ENCODE assay signal across 24 cellular contexts in the genomic region with DNA sequence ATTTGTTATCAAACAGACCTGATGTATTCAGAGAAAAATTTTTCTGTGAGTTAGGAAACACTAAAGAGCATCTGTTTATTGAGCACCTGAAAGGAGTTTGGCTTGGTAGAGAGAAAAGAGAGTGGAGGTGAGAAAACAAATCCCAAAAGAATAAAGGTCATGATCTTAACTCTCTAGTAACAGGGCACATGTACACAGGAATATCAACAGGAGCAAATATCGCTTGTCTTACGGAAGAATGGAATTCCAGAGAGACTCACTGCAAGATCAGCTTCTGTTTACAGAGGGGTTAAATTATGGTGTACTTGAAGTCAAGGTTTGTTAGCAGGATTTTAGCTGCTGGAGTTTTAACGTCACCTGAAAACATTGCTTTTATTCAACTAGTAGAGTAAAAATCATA.
"Had no signal": no experiment of that assay in that cellular context is flagged by ENCODE, and none has a peak within 500 bp of the region (broad histone marks: within the 10 kb centered on the region; RNA-seq: fewer than 3 reads in every experiment).

No MANE protein-coding gene starts in this region.

- H3K27me3 ChIP-seq: colonic mucosa, gastrocnemius medialis, pancreas, spleen, testis, transverse colon had no signal

- H3K4me3 ChIP-seq: colonic mucosa, gastrocnemius medialis, pancreas, psoas muscle, spleen, testis, transverse colon had no signal

- H3K36me3 ChIP-seq: colonic mucosa, gastrocnemius medialis, pancreas, spleen, transverse colon had no signal

- ATAC-seq: activated CD8-positive, alpha-beta memory T cell treated with anti-CD3 and anti-CD28 coated beads, Interleukin-2, amount 10 ng/mL, durations not matched to agents 7 days and 5 days; activated CD8-positive, alpha-beta T cell treated with anti-CD3 and anti-CD28 coated beads, Interleukin-2, amount 10 ng/mL, durations not matched to agents 7 days and 5 days; activated naive CD4-positive, alpha-beta T cell treated with anti-CD3 and anti-CD28 coated beads, Interleukin-2, amount 50 U/mL, for 72 hours; gastrocnemius medialis; left cardiac atrium; naive thymus-derived CD4-positive, alpha-beta T cell; psoas muscle; stimulated activated naive CD8-positive, alpha-beta T cell treated with anti-CD3 and anti-CD28 coated beads, Interleukin-15, Interleukin-2, amounts not matched to agents 100 U/mL and 50 U/mL, for 24 hours had no signal

- DNase-seq: activated B cell treated with CpG ODN at 0.5 μM for 24 hours; activated CD8-positive, alpha-beta memory T cell treated with anti-CD3 and anti-CD28 coated beads, Interleukin-2, amount 10 ng/mL, durations not matched to agents 7 days and 5 days; activated CD8-positive, alpha-beta T cell treated with anti-CD3 and anti-CD28 coated beads, Interleukin-2, amount 10 ng/mL, durations not matched to agents 7 days and 5 days; activated naive CD4-positive, alpha-beta T cell; activated T-cell treated with anti-CD3 and anti-CD28 coated beads, Interleukin-2, amount 50 U/mL, for 48 hours; cerebellar nuclear complex; colonic mucosa; effector CD8-positive, alpha-beta T cell; gastrocnemius medialis; glutamatergic neuron; left cardiac atrium; mammary epithelial cell; midbrain; naive thymus-derived CD4-positive, alpha-beta T cell; nucleus accumbens; pancreas; psoas muscle; spleen; stimulated activated naive CD8-positive, alpha-beta T cell treated with anti-CD3 and anti-CD28 coated beads, Interleukin-15, Interleukin-2, amounts not matched to agents 100 U/mL and 50 U/mL, for 24 hours; testis; transverse colon had no signal

- FAIRE-seq: bronchial epithelial cell, keratinocyte had no signal

- H3K9me3 ChIP-seq: colonic mucosa, gastrocnemius medialis, pancreas, psoas muscle, spleen, testis, transverse colon had no signal

- H3K27ac ChIP-seq: colonic mucosa, gastrocnemius medialis, pancreas, psoas muscle, spleen, testis, transverse colon had no signal
